9 cellular contexts compared by ENCODE assay signal in the genomic region with DNA sequence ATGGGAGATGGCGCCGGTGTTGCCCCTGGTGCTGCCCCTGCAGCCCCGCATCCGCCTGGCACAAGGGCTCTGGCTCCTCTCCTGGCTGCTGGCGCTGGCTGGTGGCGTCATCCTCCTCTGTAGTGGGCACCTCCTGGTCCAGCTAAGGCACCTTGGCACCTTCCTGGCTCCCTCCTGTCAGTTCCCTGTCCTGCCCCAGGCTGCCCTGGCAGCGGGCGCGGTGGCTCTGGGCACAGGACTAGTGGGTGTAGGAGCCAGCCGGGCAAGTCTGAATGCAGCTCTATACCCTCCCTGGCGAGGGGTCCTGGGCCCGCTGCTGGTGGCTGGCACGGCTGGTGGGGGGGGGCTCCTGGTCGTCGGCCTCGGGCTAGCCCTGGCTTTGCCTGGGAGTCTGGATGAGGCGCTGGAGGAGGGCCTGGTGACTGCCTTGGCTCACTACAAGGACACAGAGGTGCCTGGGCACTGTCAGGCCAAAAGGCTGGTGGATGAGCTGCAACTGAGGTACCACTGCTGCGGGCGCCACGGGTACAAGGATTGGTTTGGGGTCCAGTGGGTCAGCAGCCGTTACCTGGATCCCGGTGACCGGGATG. TPM values are rescaled to one million over a fixed set of nuclear protein-coding genes. Genes with fewer than 3 reads are reported as not detected.
A peak's percentile ranks its signal among the peaks of the same experiment; 100 is the strongest.
DNase-seq lines count a peak whose midpoint lies in the region; FAIRE-seq and TF ChIP-seq lines count a peak whose summit lies in the region.
"Had no signal": no experiment of that assay in that cellular context is flagged by ENCODE, and none has a peak within 500 bp of the region (broad histone marks: within the 10 kb centered on the region; RNA-seq: fewer than 3 reads in every experiment).

No MANE protein-coding gene starts in this region.

- H3K36me3 ChIP-seq in OCI-LY3 (replicated peaks; ENCODE audit: low read depth, low read length) (peaks cover 15% of the 10 kb centered on the region), H1 (ENCODE audit: control insufficient read depth in 2 of 4, insufficient read depth in 4 of 4, low read length in 3 of 4) (no peaks in the 10 kb centered on the region; a peak in 1 of 8 replicates)

- 0 out of 2 replicates have a peak overlapping the region, but pooled peaks have one; percentile 88 for H2BK15ac ChIP-seq in H1 (ENCODE audit: low read length)

- CTCF ChIA-PET in H1 (lab: Charles Lee; ENCODE audit: partially characterized antibody): interaction anchor here (0.8 to 1.8 kb wide), 6 partner anchors 8 to 187 kb away, joined by 3 to 10 read pairs (median 4); partner anchors contain the start of genes B3GAT3 and MTA2

- H3K23ac ChIP-seq in H1 (ENCODE audit: insufficient read length): no peak overlapping the region

- no peaks in the 10 kb centered on the region for H3K36me3 Mint-ChIP-seq in neural crest cell (ENCODE audit: low read depth)

- H2BK120ac ChIP-seq in H1 (replicated peaks; ENCODE audit: low read depth, low read length): no peak overlapping the region

- H2BK12ac ChIP-seq in H1 (ENCODE audit: low read depth, low read length): 0 out of 2 replicates have a peak overlapping the region, but pooled peaks have one; percentile 39

- 89% methylated on average over 20 of the region's 23 CpGs; no CpG with 5 or more reads in 1 of the 2 experiments for WGBS in H1 (ENCODE audit: extremely low coverage in 1 of 2, insufficient coverage in 1 of 2, insufficient read length in 1 of 2, insufficient replicate concordance in 2 of 2, low coverage in 1 of 2, low lambda C conversion rate in 2 of 2, missing lambda C conversion rate in 1 of 2), 2 experiments

- H2AFZ ChIP-seq in OCI-LY3 (ENCODE audit: low read depth, low read length): no peak overlapping the region
- no peak overlapping the region for H2AFZ ChIP-seq in H1 (ENCODE audit: low read length)

- H3K14ac ChIP-seq in H1 (ENCODE audit: insufficient read length): no peak overlapping the region

- peak overlapping the region; percentile 52; the same call in 1 of the 2 replicates for H2BK5ac ChIP-seq in H1 (ENCODE audit: low read depth, low read length)

- H2AK5ac ChIP-seq in H1 (ENCODE audit: low read depth, low read length): no peak overlapping the region

- no peak for TF ChIP-seq RAD21 in H1 (IDR thresholded peaks at IDR 0.05 in 1 of 2, conservative IDR thresholded peaks at IDR 0.05 in 1 of 2; ENCODE audit: low read depth in 2 of 2, low read length in 2 of 2)

- peaks cover 16% of the 10 kb centered on the region for H3K79me2 ChIP-seq in OCI-LY3 (ENCODE audit: low read length)
- no peaks in the 10 kb centered on the region for H3K79me2 ChIP-seq in H1 (ENCODE audit: control insufficient read depth in 1 of 2, insufficient read depth in 2 of 2, low read length in 2 of 2)

- no peaks in the 10 kb centered on the region for H4K20me1 ChIP-seq in OCI-LY3 (ENCODE audit: insufficient read depth, low read length)
- no peaks in the 10 kb centered on the region for H4K20me1 ChIP-seq in H1 (replicated peaks in 1 of 2; ENCODE audit: control insufficient read depth in 1 of 2, insufficient read depth in 2 of 2, low read length in 2 of 2)

- TF ChIP-seq CTCF in C4-2B (conservative IDR thresholded peaks at IDR 0.05) (no peak), OCI-LY3 (IDR thresholded peaks at IDR 0.05; ENCODE audit: low read depth, low read length) (no peak), H1 (IDR thresholded peaks at IDR 0.05; ENCODE audit: control extremely low read depth in 1 of 3, insufficient read depth in 1 of 3, low read depth in 1 of 3, low read length in 3 of 3) (no peak), neural crest cell (conservative IDR thresholded peaks at IDR 0.05) (no peak)

- peaks cover 22% of the 10 kb centered on the region for H3K4me1 Mint-ChIP-seq in neural crest cell

- H4K91ac ChIP-seq in H1 (replicated peaks; ENCODE audit: insufficient read length, low read length): peak overlapping the region; percentile 34

- H4K5ac ChIP-seq in H1 (ENCODE audit: insufficient read length, low read depth, low read length): no peak overlapping the region

- no peaks in the 10 kb centered on the region for H3K79me1 ChIP-seq in H1 (ENCODE audit: low read depth, low read length)

- no peak overlapping the region for H3K18ac ChIP-seq in H1 (ENCODE audit: extremely low read depth, low read length)

- peak overlapping the region; percentile 84 for H3K4me3 Mint-ChIP-seq in neural crest cell

- H3K4me2 ChIP-seq in OCI-LY3 (ENCODE audit: low read length) (peak overlapping the region; percentile 96; the same call in 1 of the 2 replicates), H1 (ENCODE audit: insufficient read depth in 1 of 2, low read depth in 2 of 2, low read length in 2 of 2) (peak overlapping the region in 1 of 2 experiments; percentile 64; a peak in 2 of 4 replicates)

- H3K9ac ChIP-seq in OCI-LY3 (ENCODE audit: low read length) (no peak overlapping the region), H1 (replicated peaks in 1 of 4; ENCODE audit: extremely low read depth in 1 of 4, low read depth in 3 of 4, low read length in 3 of 4) (no peak overlapping the region)

- H3K9me3 Mint-ChIP-seq in neural crest cell: no peaks in the 10 kb centered on the region
- H3K9me3 Mint-ChIP-seq: stimulated activated naive CD8-positive, alpha-beta T cell treated with anti-CD3 and anti-CD28 coated beads, Interleukin-15, amount 100 ng/mL, for 72 hours had no signal

- no peaks in the 10 kb centered on the region for H3K27me3 Mint-ChIP-seq in neural crest cell (ENCODE audit: low read depth)
- H3K27me3 Mint-ChIP-seq: stimulated activated naive CD8-positive, alpha-beta T cell treated with anti-CD3 and anti-CD28 coated beads, Interleukin-15, amount 100 ng/mL, for 72 hours had no signal

- H3K23me2 ChIP-seq in H1 (ENCODE audit: low read depth, low read length): peaks cover 9% of the 10 kb centered on the region; the same call in 1 of the 2 replicates

- H3K4me3 ChIP-seq in OCI-LY3 (ENCODE audit: low read length) (peak overlapping the region; percentile 91; the same call in 1 of the 2 replicates), H1 (ENCODE audit: extremely low read depth in 1 of 4, insufficient read depth in 2 of 4, low read depth in 3 of 4, low read length in 4 of 4) (peak overlapping the region in 3 of 4 experiments; percentile 2 to 73 (median 25); a peak in 4 of 8 replicates)

- H2BK20ac ChIP-seq in H1 (ENCODE audit: low read length): no peak overlapping the region

- no peaks in the 10 kb centered on the region for H3K27me3 ChIP-seq in OCI-LY3 (ENCODE audit: low read depth, low read length)
- H3K27me3 ChIP-seq in H1 (replicated peaks in 1 of 4; ENCODE audit: control insufficient read depth in 3 of 4, extremely low read depth in 1 of 4, insufficient read depth in 3 of 4, low read length in 3 of 4): peaks cover 0 to 3% (median 2%) of the 10 kb centered on the region in 4 experiments; a peak in 1 of 7 replicates

- peak overlapping the region; percentile 4; the same call in 1 of the 2 replicates for H4K8ac ChIP-seq in H1 (ENCODE audit: extremely low read depth, insufficient read depth, low read length)

- peak overlapping the region; percentile 80 for H3K27ac ChIP-seq in C4-2B
- H3K27ac ChIP-seq in OCI-LY3 (ENCODE audit: low read length): peak overlapping the region; percentile 72
- H3K27ac ChIP-seq in H1 (ENCODE audit: low read depth, low read length): no peak overlapping the region

- H3K56ac ChIP-seq in H1 (replicated peaks; ENCODE audit: insufficient read length, low read depth, low read length): no peak overlapping the region

- no peak overlapping the region for H3K27ac Mint-ChIP-seq in neural crest cell (ENCODE audit: unreplicated experiment)

- no peak for FAIRE-seq in H1 (lab: Jason Lieb, UNC)

- no peak overlapping the region for H3K4ac ChIP-seq in H1 (replicated peaks; ENCODE audit: insufficient read length, low read depth, low read length)

- no peak for DNase-seq in H1 (ENCODE audit: low read depth in 1 of 2, low spot score in 2 of 2)
- DNase-seq in neural crest cell (ENCODE audit: low read depth, low spot score): no peak
- no peak for DNase-seq in DMS 273 treated with DMSO at 0.1 percent for 48 hours (lab: John Stamatoyannopoulos, UW)
- DNase-seq in activated CD4-positive, CD25-positive, alpha-beta regulatory T cell (lab: John Stamatoyannopoulos, UW): no peak
- DNase-seq in activated gamma-delta T cell treated with Interleukin-2 at 50 U/mL for 16 hours: no peak
- no peak for DNase-seq in NCI-H524 (lab: John Stamatoyannopoulos, UW)

- POLR2A ChIA-PET in H1 (lab: Charles Lee; ENCODE audit: partially characterized antibody): interaction anchor here (0.9 to 15.8 kb wide), 11 partner anchors 9 to 114 kb away, joined by 3 to 235 read pairs (median 5); partner anchors contain the start of genes B3GAT3, BSCL2, C11orf98 and CSKMT

- H3K4me1 ChIP-seq in OCI-LY3 (ENCODE audit: low read length) (peaks cover 9% of the 10 kb centered on the region), H1 (replicated peaks in 1 of 4; ENCODE audit: control insufficient read depth in 3 of 4, insufficient read depth in 4 of 4, low read length in 3 of 4) (peaks cover 0 to 19% (median 12%) of the 10 kb centered on the region in 4 experiments; a peak in 6 of 7 replicates)

- no peak for TF ChIP-seq POLR2A in H1 (IDR thresholded peaks at IDR 0.05; ENCODE audit: control extremely low read depth in 1 of 2, low read depth in 2 of 2, low read length in 2 of 2)

- H3K9me3 ChIP-seq in OCI-LY3 (ENCODE audit: insufficient read depth, low read length): no peaks in the 10 kb centered on the region
- no peaks in the 10 kb centered on the region for H3K9me3 ChIP-seq in H1 (ENCODE audit: insufficient read depth in 2 of 2, low read depth in 1 of 2, low read length in 1 of 2)

- no peak for TF ChIP-seq EP300 in H1 (IDR thresholded peaks at IDR 0.05; ENCODE audit: borderline replicate concordance in 1 of 2, low read depth in 2 of 2, low read length in 2 of 2)

RNA-seq across cellular contexts. Expression of gene ROM1, which starts 0.3 kb away (rescaled TPM):
- total RNA-seq in H1 (2021; fragmentation: NEBNext Ultra II Directional; extraction: Animal tissue kit (Norgen Biotek cat#: 25700)): 0.55 and 2.2 TPM in 2 replicates
- 0.86 and 0.91 TPM in 2 replicates for polyA plus RNA-seq in H1 (2011; rRNA removed)
- 1.0 TPM for polyA plus RNA-seq in H1 (2011; cell fraction: cytosol; rRNA removed)
- 1.1 TPM for polyA plus RNA-seq in H1 (2011; cell fraction: nucleus; rRNA removed)
- 1.8 to 2.8 TPM (median 2.1 TPM) in 4 replicates for polyA plus RNA-seq in H1 (2012, experiment 1 of 2)
- polyA plus RNA-seq in H1 (2012, experiment 2 of 2): 1.3 TPM
- 0.55 TPM for polyA plus RNA-seq in H1 (2013, experiment 1 of 2)
- 0.64 TPM for polyA plus RNA-seq in H1 (2013, experiment 2 of 2)
- 1.7 TPM in 1 of 2 replicates, not detected in the other for polyA minus RNA-seq in H1 (2011; rRNA and poly(A)+ RNA removed)
- polyA minus RNA-seq in H1 (2011; cell fraction: cytosol; rRNA and poly(A)+ RNA removed): not detected
- not detected for polyA minus RNA-seq in H1 (2011; cell fraction: nucleus; rRNA and poly(A)+ RNA removed)
- total RNA-seq in neural crest cell: 0.23 and 0.75 TPM in 2 replicates

RNA-seq across cellular contexts. Expression of gene EML3, which starts 0.8 kb away (rescaled TPM):
- total RNA-seq in H1 (2021; fragmentation: NEBNext Ultra II Directional; extraction: Animal tissue kit (Norgen Biotek cat#: 25700)): 29.9 and 31.2 TPM in 2 replicates
- polyA plus RNA-seq in H1 (2011; rRNA removed): 19.2 and 30.1 TPM in 2 replicates
- polyA plus RNA-seq in H1 (2011; cell fraction: cytosol; rRNA removed): 18.9 TPM
- polyA plus RNA-seq in H1 (2011; cell fraction: nucleus; rRNA removed): 101 TPM
- polyA plus RNA-seq in H1 (2012, experiment 1 of 2): 22.0 to 32.1 TPM (median 25.2 TPM) in 4 replicates
- 23.4 TPM for polyA plus RNA-seq in H1 (2012, experiment 2 of 2)
- polyA plus RNA-seq in H1 (2013, experiment 1 of 2): 18.3 TPM
- 15.2 TPM for polyA plus RNA-seq in H1 (2013, experiment 2 of 2)
- polyA minus RNA-seq in H1 (2011; rRNA and poly(A)+ RNA removed): 13.6 and 15.8 TPM in 2 replicates
- 11.3 TPM for polyA minus RNA-seq in H1 (2011; cell fraction: cytosol; rRNA and poly(A)+ RNA removed)
- 15.3 TPM for polyA minus RNA-seq in H1 (2011; cell fraction: nucleus; rRNA and poly(A)+ RNA removed)
- 37.4 and 40.0 TPM in 2 replicates for total RNA-seq in neural crest cell

RNA-seq across cellular contexts. Expression of gene B3GAT3, which starts 8.4 kb away (rescaled TPM):
- 28.0 and 34.5 TPM in 2 replicates for total RNA-seq in H1 (2021; fragmentation: NEBNext Ultra II Directional; extraction: Animal tissue kit (Norgen Biotek cat#: 25700))
- polyA plus RNA-seq in H1 (2011; rRNA removed): 39.0 and 57.7 TPM in 2 replicates
- polyA plus RNA-seq in H1 (2011; cell fraction: cytosol; rRNA removed): 47.9 TPM
- 132 TPM for polyA plus RNA-seq in H1 (2011; cell fraction: nucleus; rRNA removed)
- 19.8 to 36.5 TPM (median 35.3 TPM) in 4 replicates for polyA plus RNA-seq in H1 (2012, experiment 1 of 2)
- polyA plus RNA-seq in H1 (2012, experiment 2 of 2): 22.3 TPM
- polyA plus RNA-seq in H1 (2013, experiment 1 of 2): 20.2 TPM
- polyA plus RNA-seq in H1 (2013, experiment 2 of 2): 20.9 TPM
- 6.2 and 8.5 TPM in 2 replicates for polyA minus RNA-seq in H1 (2011; rRNA and poly(A)+ RNA removed)
- polyA minus RNA-seq in H1 (2011; cell fraction: cytosol; rRNA and poly(A)+ RNA removed): 13.8 TPM
- 11.2 TPM for polyA minus RNA-seq in H1 (2011; cell fraction: nucleus; rRNA and poly(A)+ RNA removed)
- total RNA-seq in neural crest cell: 57.4 and 58.3 TPM in 2 replicates

RNA-seq across cellular contexts. Expression of gene MTA2, which starts 11.7 kb away (rescaled TPM):
- 114 and 117 TPM in 2 replicates for total RNA-seq in H1 (2021; fragmentation: NEBNext Ultra II Directional; extraction: Animal tissue kit (Norgen Biotek cat#: 25700))
- 25.7 and 32.2 TPM in 2 replicates for polyA plus RNA-seq in H1 (2011; rRNA removed)
- 35.3 TPM for polyA plus RNA-seq in H1 (2011; cell fraction: cytosol; rRNA removed)
- 66.3 TPM for polyA plus RNA-seq in H1 (2011; cell fraction: nucleus; rRNA removed)
- polyA plus RNA-seq in H1 (2012, experiment 1 of 2): 98.7 to 112 TPM (median 111 TPM) in 4 replicates
- polyA plus RNA-seq in H1 (2012, experiment 2 of 2): 79.2 TPM
- 45.4 TPM for polyA plus RNA-seq in H1 (2013, experiment 1 of 2)
- polyA plus RNA-seq in H1 (2013, experiment 2 of 2): 44.6 TPM
- 69.4 and 71.5 TPM in 2 replicates for polyA minus RNA-seq in H1 (2011; rRNA and poly(A)+ RNA removed)
- 41.7 TPM for polyA minus RNA-seq in H1 (2011; cell fraction: cytosol; rRNA and poly(A)+ RNA removed)
- polyA minus RNA-seq in H1 (2011; cell fraction: nucleus; rRNA and poly(A)+ RNA removed): 48.7 TPM
- 195 and 203 TPM in 2 replicates for total RNA-seq in neural crest cell

RNA-seq across cellular contexts. Expression of gene TUT1, which starts 22.0 kb away (rescaled TPM):
- total RNA-seq in H1 (2021; fragmentation: NEBNext Ultra II Directional; extraction: Animal tissue kit (Norgen Biotek cat#: 25700)): 24.6 and 31.5 TPM in 2 replicates
- 17.8 and 26.2 TPM in 2 replicates for polyA plus RNA-seq in H1 (2011; rRNA removed)
- 24.2 TPM for polyA plus RNA-seq in H1 (2011; cell fraction: cytosol; rRNA removed)
- polyA plus RNA-seq in H1 (2011; cell fraction: nucleus; rRNA removed): 41.6 TPM
- polyA plus RNA-seq in H1 (2012, experiment 1 of 2): 20.8 to 24.7 TPM (median 23.1 TPM) in 4 replicates
- 20.4 TPM for polyA plus RNA-seq in H1 (2012, experiment 2 of 2)
- 15.5 TPM for polyA plus RNA-seq in H1 (2013, experiment 1 of 2)
- polyA plus RNA-seq in H1 (2013, experiment 2 of 2): 13.2 TPM
- 10.0 and 16.4 TPM in 2 replicates for polyA minus RNA-seq in H1 (2011; rRNA and poly(A)+ RNA removed)
- 7.1 TPM for polyA minus RNA-seq in H1 (2011; cell fraction: cytosol; rRNA and poly(A)+ RNA removed)
- 8.6 TPM for polyA minus RNA-seq in H1 (2011; cell fraction: nucleus; rRNA and poly(A)+ RNA removed)
- total RNA-seq in neural crest cell: 18.0 and 20.7 TPM in 2 replicates
